Comparison of ENCODE assay signal across 1 cellular context in the genomic region with DNA sequence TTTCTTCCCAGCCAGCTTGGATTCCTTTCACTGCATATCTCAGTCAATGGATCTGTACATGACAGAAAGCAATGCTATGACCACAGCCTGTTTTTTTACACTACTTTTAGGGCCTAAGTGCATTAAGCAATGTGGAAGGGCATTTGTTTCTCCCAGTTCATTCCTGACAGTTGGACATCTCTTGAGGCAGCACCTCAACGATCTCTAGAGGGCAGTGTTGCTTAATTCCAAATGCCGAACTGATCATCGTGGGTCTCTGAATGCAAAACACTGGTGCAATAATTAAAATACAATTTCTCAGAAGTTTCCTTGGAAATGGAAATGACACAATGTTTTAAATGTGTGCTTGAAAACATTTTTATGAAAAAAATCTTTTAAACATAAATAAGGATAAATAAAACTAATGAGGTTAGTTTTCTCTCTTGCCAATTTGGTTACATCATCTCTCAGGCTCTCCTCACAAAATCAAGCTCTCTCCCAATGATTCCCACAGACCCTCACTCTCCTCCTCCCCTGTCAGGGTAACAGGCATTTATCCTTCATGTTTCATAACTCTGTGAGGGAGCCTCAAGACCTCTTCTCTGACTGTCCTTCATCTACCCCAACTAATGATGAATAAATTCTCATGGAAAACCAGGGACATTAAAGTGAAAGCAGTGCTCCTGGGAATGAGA.
TF ChIP-seq lines count a peak whose summit lies in the region.

No MANE protein-coding gene starts in this region.

TF ChIP-seq in GM23338, 12 proteins besides CTCF, POLR2A, EP300 and RAD21 (continued from another document):
- TF ChIP-seq ZNF462 (CRISPR knock-in tag; IDR thresholded peaks at IDR 0.05) = no peak
- no peak for TF ChIP-seq NANOG (IDR thresholded peaks at IDR 0.05; ENCODE audit: borderline replicate concordance)
- TF ChIP-seq EZH2 (IDR thresholded peaks at IDR 0.05; ENCODE audit: low read depth, unreplicated experiment) = no peak
- TF ChIP-seq JUNB (IDR thresholded peaks at IDR 0.05; ENCODE audit: unreplicated experiment) = no peak
- TF ChIP-seq STAT1 (IDR thresholded peaks at IDR 0.05; ENCODE audit: unreplicated experiment) = no peak
- TF ChIP-seq ETS1 (IDR thresholded peaks at IDR 0.05) = no peak
- TF ChIP-seq POLR2AphosphoS5 (IDR thresholded peaks at IDR 0.05; ENCODE audit: low read depth) = no peak
- TF ChIP-seq CREB1 (CRISPR knock-in tag; IDR thresholded peaks at IDR 0.05; ENCODE audit: low read depth) = no peak
- TF ChIP-seq ZNF331 (CRISPR knock-in tag; IDR thresholded peaks at IDR 0.05; ENCODE audit: low read depth) = no peak
- no peak for TF ChIP-seq ZNF114 (CRISPR knock-in tag; IDR thresholded peaks at IDR 0.05)
